Comparison of ENCODE assay signal across 1 cellular context in the genomic region with DNA sequence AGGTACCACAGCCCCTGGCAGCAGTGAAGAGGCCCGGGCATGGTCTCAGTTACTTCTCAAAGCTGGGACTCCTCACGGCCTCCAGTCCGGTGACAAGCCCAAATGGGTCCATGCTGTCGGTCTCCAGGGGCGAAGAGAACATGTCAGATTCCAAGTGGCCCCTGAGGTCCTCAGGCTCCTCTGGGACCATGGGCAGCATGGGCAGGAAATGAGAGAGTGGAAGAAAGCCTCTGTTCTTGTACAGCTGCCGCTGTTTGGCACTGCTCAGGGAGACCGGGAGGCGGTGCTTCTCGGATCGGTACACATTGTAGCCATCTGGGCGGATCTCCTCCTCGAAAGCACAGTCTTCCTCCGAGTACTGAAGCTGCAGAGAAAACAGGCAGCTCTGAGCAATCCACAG.
TF ChIP-seq lines count a peak whose summit lies in the region.

No MANE protein-coding gene starts in this region.

TF ChIP-seq in H1, 55 proteins besides CTCF, POLR2A, EP300 and RAD21:
- TF ChIP-seq NRF1 (IDR thresholded peaks at IDR 0.05; ENCODE audit: low read depth, low read length) (no peak), CTBP2 (IDR thresholded peaks at IDR 0.05; ENCODE audit: borderline replicate concordance, insufficient read depth, insufficient read length, low read length) (no peak), JUND (IDR thresholded peaks at IDR 0.05; ENCODE audit: low read length) (no peak), CHD7 (IDR thresholded peaks at IDR 0.05; ENCODE audit: insufficient replicate concordance, low read length) (no peak), MAX (IDR thresholded peaks at IDR 0.05) (no peak), CEBPB (IDR thresholded peaks at IDR 0.05; ENCODE audit: low read depth, low read length) (no peak), FOSL1 (IDR thresholded peaks at IDR 0.05; ENCODE audit: insufficient read depth, low read depth, low read length) (no peak), CHD1 (IDR thresholded peaks at IDR 0.05; ENCODE audit: low read depth, low read length) (no peak), HDAC2 (IDR thresholded peaks at IDR 0.05; ENCODE audit: borderline replicate concordance in 1 of 2, low read depth in 2 of 2, low read length in 2 of 2) (no peak), POU5F1 (IDR thresholded peaks at IDR 0.05; ENCODE audit: low read depth, low read length) (no peak)
